Comparison of ENCODE assay signal across 30 cellular contexts in the genomic region with DNA sequence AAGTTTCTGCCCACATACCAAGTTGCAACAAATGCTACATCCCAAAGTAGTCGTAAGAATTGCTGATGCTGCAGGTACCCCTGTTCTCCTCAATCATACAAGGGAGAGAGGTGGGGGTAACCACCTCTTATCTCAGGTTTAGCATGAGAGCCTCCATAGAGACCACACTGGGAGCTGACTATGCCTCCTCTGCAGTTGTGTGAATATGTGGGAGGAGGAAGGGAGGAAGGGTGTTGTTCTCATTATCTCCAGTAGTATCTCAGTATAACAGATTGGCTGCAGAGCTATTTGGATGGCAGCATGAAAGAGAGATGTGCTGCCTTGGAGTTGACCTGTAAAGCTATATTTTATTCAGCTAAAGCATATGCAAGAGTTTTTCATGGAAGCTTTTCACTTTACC.
"Had no signal": no experiment of that assay in that cellular context is flagged by ENCODE, and none has a peak within 500 bp of the region (broad histone marks: within the 10 kb centered on the region; RNA-seq: fewer than 3 reads in every experiment).

No MANE protein-coding gene starts in this region.

- H3K27me3 ChIP-seq: gastrocnemius medialis, stomach, thyroid gland, vagina had no signal

- H3K27ac ChIP-seq: epithelial cell of prostate, gastrocnemius medialis, parathyroid adenoma, stomach, thyroid gland, vagina had no signal

- H3K36me3 Mint-ChIP-seq: memory B cell; mesothelial cell of epicardium; naive B cell; natural killer cell treated with Interleukin-12 subunit alpha and Interleukin-12 subunit beta and Interleukin-15 and Interleukin-18, amount 100 ng/mL, for 72 hours; stimulated activated effector memory CD8-positive, alpha-beta T cell treated with anti-CD3 and anti-CD28 coated beads, Interleukin-12 subunit alpha, Interleukin-12 subunit beta, amount 100 ng/mL, for 72 hours had no signal

- H3K9ac ChIP-seq: parathyroid adenoma had no signal

- FAIRE-seq: kidney had no signal

- H3K4me1 Mint-ChIP-seq: memory B cell; naive B cell; stimulated activated effector memory CD8-positive, alpha-beta T cell treated with anti-CD3 and anti-CD28 coated beads, Interleukin-12 subunit alpha, Interleukin-12 subunit beta, amount 100 ng/mL, for 72 hours had no signal

- H3K4me3 ChIP-seq: gastrocnemius medialis, lung, mucosa of descending colon, smooth muscle cell, stomach, thyroid gland, vagina had no signal

- H3K4me2 ChIP-seq: smooth muscle cell had no signal

- H3K4me1 ChIP-seq: gastrocnemius medialis, parathyroid adenoma, stomach, thyroid gland, vagina had no signal

- ATAC-seq: esophagus mucosa; gastrocnemius medialis; left lobe of liver; mucosa of descending colon; natural killer cell treated with Interleukin-12 subunit alpha and Interleukin-12 subunit beta and Interleukin-15 and Interleukin-18, amount 100 ng/mL, for 72 hours; sciatic nerve; stimulated activated effector memory CD8-positive, alpha-beta T cell treated with anti-CD3 and anti-CD28 coated beads, Interleukin-12 subunit alpha, Interleukin-12 subunit beta, amount 100 ng/mL, for 72 hours had no signal

- H3K79me2 ChIP-seq: parathyroid adenoma had no signal

- H3K27ac Mint-ChIP-seq: dendritic cell treated with granulocyte-macrophage colony-stimulating factor and Interleukin-4, amounts not matched to agents 40 ng/mL and 50 ng/mL, for 4 days; endodermal cell; memory B cell; mesothelial cell of epicardium; naive B cell; natural killer cell treated with Interleukin-12 subunit alpha and Interleukin-12 subunit beta and Interleukin-15 and Interleukin-18, amount 100 ng/mL, for 72 hours; progenitor cell of endocrine pancreas; stimulated activated effector memory CD8-positive, alpha-beta T cell treated with anti-CD3 and anti-CD28 coated beads, Interleukin-12 subunit alpha, Interleukin-12 subunit beta, amount 100 ng/mL, for 72 hours had no signal

- H3K9me3 Mint-ChIP-seq: dendritic cell treated with granulocyte-macrophage colony-stimulating factor and Interleukin-4, amounts not matched to agents 40 ng/mL and 50 ng/mL, for 4 days; endodermal cell; memory B cell; mesothelial cell of epicardium; naive B cell; stimulated activated effector memory CD8-positive, alpha-beta T cell treated with anti-CD3 and anti-CD28 coated beads, Interleukin-12 subunit alpha, Interleukin-12 subunit beta, amount 100 ng/mL, for 72 hours had no signal

- H2AFZ ChIP-seq: parathyroid adenoma had no signal

- H3K27me3 Mint-ChIP-seq: dendritic cell treated with granulocyte-macrophage colony-stimulating factor and Interleukin-4, amounts not matched to agents 40 ng/mL and 50 ng/mL, for 4 days; natural killer cell treated with Interleukin-12 subunit alpha and Interleukin-12 subunit beta and Interleukin-15 and Interleukin-18, amount 100 ng/mL, for 72 hours had no signal

- H3K9me3 ChIP-seq: gastrocnemius medialis, mucosa of descending colon, stomach, thyroid gland, vagina had no signal

- DNase-seq: effector CD8-positive, alpha-beta T cell; endodermal cell; foreskin fibroblast; gastrocnemius medialis; head of caudate nucleus; kidney; mucosa of descending colon; naive B cell; stimulated activated CD4-positive, alpha-beta T cell treated with anti-CD3 and anti-CD28 coated beads, Interleukin-12 subunit alpha, Interleukin-12 subunit beta, amount 100 ng/mL, for 4 hours; stimulated activated CD4-positive, alpha-beta T cell treated with anti-CD3 and anti-CD28 coated beads, Interleukin-1b, Interleukin-23, amount 100 ng/mL, for 48 hours; stimulated activated CD4-positive, alpha-beta T cell treated with anti-CD3 and anti-CD28 coated beads, Interleukin-4, amount 100 ng/mL, for 24 hours; stimulated activated naive CD4-positive, alpha-beta T cell treated with Interleukin-2 at 50 U/mL for 16 hours; stomach; thyroid gland; trophoblast cell had no signal

- H3K36me3 ChIP-seq: gastrocnemius medialis, stomach, thyroid gland, vagina had no signal

- H3K4me3 Mint-ChIP-seq: dendritic cell treated with granulocyte-macrophage colony-stimulating factor and Interleukin-4, amounts not matched to agents 40 ng/mL and 50 ng/mL, for 4 days; endodermal cell; memory B cell; mesothelial cell of epicardium; naive B cell; natural killer cell treated with Interleukin-12 subunit alpha and Interleukin-12 subunit beta and Interleukin-15 and Interleukin-18, amount 100 ng/mL, for 72 hours; neural crest cell; stimulated activated effector memory CD8-positive, alpha-beta T cell treated with anti-CD3 and anti-CD28 coated beads, Interleukin-12 subunit alpha, Interleukin-12 subunit beta, amount 100 ng/mL, for 72 hours had no signal
